13 cellular contexts compared by ENCODE assay signal in the genomic region with DNA sequence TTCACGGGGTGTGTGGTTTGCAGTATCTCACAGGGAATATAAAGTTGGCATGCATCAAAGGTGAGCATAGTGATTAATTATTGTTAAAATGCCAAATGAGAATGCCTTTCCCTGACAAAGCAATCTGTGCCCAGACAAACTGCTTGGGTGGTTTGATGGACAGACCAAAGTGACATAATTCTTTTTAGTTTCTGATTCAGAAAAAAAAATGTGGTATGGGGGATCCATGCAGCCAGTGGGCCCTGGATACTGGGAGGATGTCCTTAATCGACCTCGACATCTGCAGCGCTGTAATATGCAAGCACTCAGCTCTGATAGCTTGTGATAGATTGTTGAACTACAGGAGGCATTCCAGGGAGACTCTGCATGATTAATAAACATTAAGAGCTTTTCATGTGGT.
"Had no signal": no experiment of that assay in that cellular context is flagged by ENCODE, and none has a peak within 500 bp of the region (broad histone marks: within the 10 kb centered on the region; RNA-seq: fewer than 3 reads in every experiment).

No MANE protein-coding gene starts in this region.

- H3K4me1 ChIP-seq: pancreas, tibial artery, vagina had no signal

- H3K36me3 ChIP-seq: pancreas, tibial artery, vagina had no signal

- DNase-seq: activated B cell treated with CpG ODN at 0.5 μM for 24 hours; activated CD4-positive, alpha-beta T cell treated with anti-CD3 and anti-CD28 coated beads, Interleukin-2, amount 10 ng/mL, durations not matched to agents 7 days and 5 days; activated CD8-positive, alpha-beta memory T cell treated with anti-CD3 and anti-CD28 coated beads for 24 hours; activated naive CD4-positive, alpha-beta T cell treated with anti-CD3 and anti-CD28 coated beads for 36 hours; cerebellar nuclear complex; erythroblast; hypothalamus; pancreas; tibial artery had no signal

- ATAC-seq: activated T-helper 17 cell treated with anti-CD3 and anti-CD28 coated beads, Interleukin-2, amount 50 U/mL, for 72 hours; pancreas had no signal

- H3K27me3 ChIP-seq: pancreas, tibial artery, vagina had no signal

- H3K27me3 Mint-ChIP-seq: activated B cell treated with CpG ODN at 0.5 μM for 24 hours; activated CD4-positive, alpha-beta T cell treated with anti-CD3 and anti-CD28 coated beads, Interleukin-2, amount 10 ng/mL, durations not matched to agents 7 days and 5 days; activated T-helper 17 cell treated with anti-CD3 and anti-CD28 coated beads, Interleukin-2, amount 50 U/mL, for 72 hours; dendritic cell treated with granulocyte-macrophage colony-stimulating factor and Interleukin-4, amounts not matched to agents 40 ng/mL and 50 ng/mL, for 4 days had no signal

- H3K4me1 Mint-ChIP-seq: activated B cell treated with CpG ODN at 0.5 μM for 24 hours; activated CD4-positive, alpha-beta T cell treated with anti-CD3 and anti-CD28 coated beads, Interleukin-2, amount 10 ng/mL, durations not matched to agents 7 days and 5 days; activated T-helper 17 cell treated with anti-CD3 and anti-CD28 coated beads, Interleukin-2, amount 50 U/mL, for 72 hours; neural crest cell had no signal

- H3K9me3 ChIP-seq: pancreas, tibial artery, vagina had no signal

- H3K4me3 Mint-ChIP-seq: activated B cell treated with CpG ODN at 0.5 μM for 24 hours; activated CD4-positive, alpha-beta T cell treated with anti-CD3 and anti-CD28 coated beads, Interleukin-2, amount 10 ng/mL, durations not matched to agents 7 days and 5 days; activated naive CD4-positive, alpha-beta T cell treated with anti-CD3 and anti-CD28 coated beads for 36 hours; activated T-helper 17 cell treated with anti-CD3 and anti-CD28 coated beads, Interleukin-2, amount 50 U/mL, for 72 hours; dendritic cell treated with granulocyte-macrophage colony-stimulating factor and Interleukin-4, amounts not matched to agents 40 ng/mL and 50 ng/mL, for 4 days; neural crest cell had no signal

- H3K27ac Mint-ChIP-seq: activated B cell treated with CpG ODN at 0.5 μM for 24 hours; activated CD4-positive, alpha-beta T cell treated with anti-CD3 and anti-CD28 coated beads, Interleukin-2, amount 10 ng/mL, durations not matched to agents 7 days and 5 days; activated naive CD4-positive, alpha-beta T cell treated with anti-CD3 and anti-CD28 coated beads for 36 hours; activated T-helper 17 cell treated with anti-CD3 and anti-CD28 coated beads, Interleukin-2, amount 50 U/mL, for 72 hours; dendritic cell treated with granulocyte-macrophage colony-stimulating factor and Interleukin-4, amounts not matched to agents 40 ng/mL and 50 ng/mL, for 4 days had no signal

- H3K4me3 ChIP-seq: pancreas, tibial artery, vagina had no signal

- H3K27ac ChIP-seq: pancreas, tibial artery, vagina had no signal
